In genomic region chr4:19999775-20000414, GRCh38 we compare ENCODE assay signal across 30 cellular contexts.
"Had no signal": no experiment of that assay in that cellular context is flagged by ENCODE, and none has a peak within 500 bp of the region (broad histone marks: within the 10 kb centered on the region; RNA-seq: fewer than 3 reads in every experiment).

No MANE protein-coding gene starts in this region.

- DNase-seq: activated B cell treated with CpG ODN at 0.5 μM for 24 hours; activated CD4-positive, alpha-beta memory T cell treated with anti-CD3 and anti-CD28 coated beads for 36 hours; activated CD4-positive, alpha-beta T cell treated with anti-CD3 and anti-CD28 coated beads for 4 hours; activated CD4-positive, alpha-beta T cell treated with anti-CD3 and anti-CD28 coated beads, Interleukin-2, amount 50 U/mL, for 1 hour; activated CD4-positive, CD25-positive, alpha-beta regulatory T cell treated with anti-CD3 and anti-CD28 coated beads, Interleukin-2, amount 50 U/mL, for 72 hours; activated CD8-positive, alpha-beta memory T cell treated with anti-CD3 and anti-CD28 coated beads, Interleukin-2, amount 50 U/mL, for 4 hours; activated gamma-delta T cell treated with Interleukin-2 at 50 U/mL for 16 hours; activated naive CD4-positive, alpha-beta T cell treated with anti-CD3 and anti-CD28 coated beads for 36 hours; activated T-cell treated with anti-CD3 and anti-CD28 coated beads for 4 hours; activated T-cell treated with anti-CD3 and anti-CD28 coated beads, Interleukin-2, amount 50 U/mL, for 4 hours; adrenal gland; body of pancreas; MM.1S; MV-4-11; NCI-H1105; NCI-H1417 treated with DMSO at 0.1 percent for 48 hours; NCI-H2029; NCI-H226; NCI-H524; SHP77; SJCRH30; SW 1271; T-helper 1 cell; T-helper 2 cell; T-helper 9 cell had no signal

- H3K36me3 Mint-ChIP-seq: activated CD4-positive, alpha-beta memory T cell treated with anti-CD3 and anti-CD28 coated beads for 36 hours had no signal

- H3K27ac Mint-ChIP-seq: activated B cell treated with CpG ODN at 0.5 μM for 24 hours; activated CD4-positive, alpha-beta memory T cell treated with anti-CD3 and anti-CD28 coated beads for 36 hours; activated naive CD4-positive, alpha-beta T cell treated with anti-CD3 and anti-CD28 coated beads for 36 hours; activated naive CD4-positive, alpha-beta T cell treated with anti-CD3 and anti-CD28 coated beads, Interleukin-2, amount 50 U/mL, for 72 hours; activated T-helper 1 cell treated with anti-CD3 and anti-CD28 coated beads, Interleukin-12 subunit alpha, Interleukin-12 subunit beta, Interleukin-2, Interleukin-4 antibody, amounts not matched to agents 30 ng/mL and 10 ng/mL and 1 ng/mL, durations not matched to agents 14 hours and 24 hours and 36 hours had no signal

- H3K4me3 Mint-ChIP-seq: activated B cell treated with CpG ODN at 0.5 μM for 24 hours; activated CD4-positive, alpha-beta memory T cell treated with anti-CD3 and anti-CD28 coated beads for 36 hours; activated naive CD4-positive, alpha-beta T cell treated with anti-CD3 and anti-CD28 coated beads for 36 hours; activated T-cell treated with anti-CD3 and anti-CD28 coated beads, Interleukin-2, amount 50 U/mL, for 4 hours; activated T-helper 1 cell treated with anti-CD3 and anti-CD28 coated beads, Interleukin-12 subunit alpha, Interleukin-12 subunit beta, Interleukin-2, Interleukin-4 antibody, amounts not matched to agents 30 ng/mL and 10 ng/mL and 1 ng/mL, durations not matched to agents 14 hours and 24 hours and 36 hours had no signal

- H3K9me3 ChIP-seq: adrenal gland, body of pancreas, breast epithelium, SJCRH30 had no signal

- H3K27me3 Mint-ChIP-seq: activated B cell treated with CpG ODN at 0.5 μM for 24 hours; activated CD4-positive, alpha-beta memory T cell treated with anti-CD3 and anti-CD28 coated beads for 36 hours had no signal

- H3K27me3 ChIP-seq: adrenal gland, body of pancreas, breast epithelium, SJCRH30 had no signal

- H3K36me3 ChIP-seq: adrenal gland, breast epithelium, SJCRH30 had no signal

- H3K9me3 Mint-ChIP-seq: activated T-helper 1 cell treated with anti-CD3 and anti-CD28 coated beads, Interleukin-12 subunit alpha, Interleukin-12 subunit beta, Interleukin-2, Interleukin-4 antibody, amounts not matched to agents 30 ng/mL and 10 ng/mL and 1 ng/mL, durations not matched to agents 14 hours and 24 hours and 36 hours had no signal

- H3K4me1 Mint-ChIP-seq: activated B cell treated with CpG ODN at 0.5 μM for 24 hours had no signal

- ATAC-seq: activated naive CD4-positive, alpha-beta T cell treated with anti-CD3 and anti-CD28 coated beads, Interleukin-2, amount 50 U/mL, for 72 hours; activated T-cell treated with anti-CD3 and anti-CD28 coated beads, Interleukin-2, amount 50 U/mL, for 4 hours; body of pancreas; Panc1 had no signal

- H3K27ac ChIP-seq: adrenal gland, body of pancreas, breast epithelium, SJCRH30, VCaP had no signal

- H3K4me3 ChIP-seq: adrenal gland, body of pancreas, breast epithelium, SJCRH30 had no signal

- H3K4me1 ChIP-seq: adrenal gland, body of pancreas, breast epithelium, SJCRH30 had no signal
